8 cellular contexts compared by ENCODE assay signal in genomic region chr1:201025571-201026002, GRCh38. TPM values are rescaled to one million over a fixed set of nuclear protein-coding genes. Genes with fewer than 3 reads are reported as not detected.
DNase-seq lines count a peak whose midpoint lies in the region; ATAC-seq, FAIRE-seq and TF ChIP-seq lines count a peak whose summit lies in the region.

No MANE protein-coding gene starts in this region.

- no TSS peak for BruUV-seq in Caco-2 (replicated peaks; lab: Mats Ljungman, UMichigan)

- no peak for ATAC-seq in GM21381 (IDR thresholded peaks at IDR 0.05; ENCODE audit: unreplicated experiment)

- peaks cover 5% of the 10 kb centered on the region for H3K27me3 Mint-ChIP-seq in Caco-2 (ENCODE audit: insufficient read depth, unreplicated experiment)

- peaks cover 8% of the 10 kb centered on the region for H3K4me1 ChIP-seq in Caco-2

- no peak for FAIRE-seq in H54 (lab: Jason Lieb, UNC)

- no peak overlapping the region for H3K4me3 Mint-ChIP-seq in Caco-2 (ENCODE audit: unreplicated experiment)

- no peaks in the 10 kb centered on the region; the same call in 1 of the 2 replicates for H3K27me3 ChIP-seq in Caco-2 (replicated peaks; ENCODE audit: control insufficient read depth, insufficient read depth, low read length)

- TF ChIP-seq CTCF in Caco-2 (IDR thresholded peaks at IDR 0.05; ENCODE audit: insufficient read depth in 1 of 2, low read depth in 1 of 2, low read length in 1 of 2, severe bottlenecking in 1 of 2, unreplicated experiment in 1 of 2) = peak; percentile 22 to 23

- DNase-seq in Caco-2 = peak in 1 of 2 experiments; percentile 24
- DNase-seq in H54 (ENCODE audit: insufficient read length, low spot score) = peak; percentile 95
- peak; percentile 44 for DNase-seq in SK-MEL-5 (ENCODE audit: low read depth, low spot score)
- peak; percentile 68 for DNase-seq in iPS-NIHi11 (ENCODE audit: low spot score)
- no peak for DNase-seq in stimulated activated CD4-positive, alpha-beta T cell treated with anti-CD3 and anti-CD28 coated beads, Interleukin-4, amount 100 ng/mL, for 24 hours
- DNase-seq in NCI-H510A (lab: John Stamatoyannopoulos, UW) = no peak
- no peak for DNase-seq in activated gamma-delta T cell treated with Interleukin-2 at 50 U/mL for 16 hours

- in situ Hi-C loops in SK-MEL-5 (cut with HindIII; ENCODE audit: low pct_unique_long_range_greater_than_20kb, low sequenced_read_pairs) = no loop called here

- POLR2A ChIA-PET in Caco-2 (lab: Charles Lee) = interaction anchor here (0.6 kb wide), 1 partner anchor 17 kb away, joined by 3 read pairs; no protein-coding TSS in a partner anchor

- H3K4me1 Mint-ChIP-seq in Caco-2 (ENCODE audit: low read depth, unreplicated experiment) = peaks cover 10% of the 10 kb centered on the region

- no peak; the same call in 1 of the 2 replicates for TF ChIP-seq POLR2A in H54 (IDR thresholded peaks at IDR 0.05; ENCODE audit: low read depth, low read length)

- no peaks in the 10 kb centered on the region for H3K36me3 Mint-ChIP-seq in Caco-2 (ENCODE audit: insufficient read depth, unreplicated experiment)

- H3K9me3 Mint-ChIP-seq in Caco-2 (ENCODE audit: unreplicated experiment) = no peaks in the 10 kb centered on the region

- intact Hi-C loops in Caco-2 (cut with micrococcal nuclease; ENCODE audit: unreplicated experiment) = no loop called here

- no peaks in the 10 kb centered on the region for H3K9me3 ChIP-seq in Caco-2

- CTCF ChIA-PET in Caco-2 (lab: Charles Lee) = interaction anchor here (0.7 to 1.2 kb wide), 6 partner anchors 11 to 130 kb away, joined by 3 to 5 read pairs (median 4); no protein-coding TSS in a partner anchor

- H3K36me3 ChIP-seq in Caco-2 (ENCODE audit: control insufficient read depth, insufficient read depth, low read length) = no peaks in the 10 kb centered on the region

- H3K27ac Mint-ChIP-seq in Caco-2 (ENCODE audit: unreplicated experiment) = no peak overlapping the region

- H3K4me3 ChIP-seq in Caco-2 (ENCODE audit: low read depth, low read length) = no peak overlapping the region

RNA-seq across cellular contexts. Expression of gene KIF21B, which starts 2.1 kb away (rescaled TPM):
- total RNA-seq in Caco-2 (2022) = 2.4 and 2.6 TPM in 2 replicates
- total RNA-seq in SK-MEL-5 (2014; rRNA removed; shearing (Covaris generic)) = 0.74 and 0.85 TPM in 2 replicates
- polyA plus RNA-seq in SK-MEL-5 (2015; cell fraction: cytosol; rRNA removed) = 1.5 and 1.9 TPM in 2 replicates
- 0.87 and 1.6 TPM in 2 replicates for polyA plus RNA-seq in SK-MEL-5 (2015; cell fraction: nucleus; rRNA removed)

Comparison
In these comparisons a context has a peak if more than half of its experiments do, and no peak if none do; other contexts are left out.
1. DNase-seq: peak in H54 (single experiment), SK-MEL-5 (single experiment) and iPS-NIHi11 (single experiment); none in stimulated activated CD4-positive, alpha-beta T cell treated with anti-CD3 and anti-CD28 coated beads, Interleukin-4, amount 100 ng/mL, for 24 hours (single experiment), NCI-H510A (single experiment) and activated gamma-delta T cell treated with Interleukin-2 at 50 U/mL for 16 hours (single experiment).